In the genomic region with DNA sequence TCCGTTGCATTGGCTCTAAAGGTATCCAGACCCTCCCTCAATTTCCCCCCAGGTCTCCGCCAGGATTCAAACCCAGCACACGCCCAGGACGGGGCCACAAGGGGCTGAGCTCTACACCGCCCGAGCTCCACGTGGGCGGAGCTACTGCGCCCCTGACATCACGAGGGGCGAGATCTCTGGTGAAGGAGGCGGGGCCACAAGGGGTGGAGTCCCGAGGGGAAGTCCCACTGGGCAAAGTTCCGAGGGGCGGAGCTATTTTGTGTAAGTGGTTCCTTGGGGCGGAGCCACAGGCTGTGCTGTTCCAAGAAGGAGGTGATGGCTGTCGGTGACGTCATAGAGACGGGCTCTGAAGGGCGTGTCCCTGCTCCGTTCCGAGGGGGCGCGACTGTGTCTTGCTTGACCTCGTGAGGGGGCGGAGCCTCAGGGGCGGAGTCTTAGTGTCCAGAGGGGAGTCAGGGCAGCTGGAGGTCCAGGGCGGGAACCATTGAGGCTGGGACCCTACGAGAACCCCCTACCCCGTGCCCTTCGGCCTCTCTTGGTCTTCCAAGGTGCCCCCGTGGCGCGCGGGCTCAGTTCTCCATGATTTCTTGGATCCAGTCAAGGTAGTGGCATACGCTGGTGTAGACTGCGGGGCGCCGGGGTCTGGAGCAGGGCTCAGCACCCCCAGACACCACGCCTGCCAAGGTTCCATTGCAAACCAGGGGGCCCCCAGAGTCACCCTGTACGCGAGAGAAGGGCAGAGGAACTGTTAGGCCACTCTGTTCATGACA, we compare ENCODE assay signal across 12 cellular contexts. TPM values are rescaled to one million over a fixed set of nuclear protein-coding genes. Genes with fewer than 3 reads are reported as not detected.
DNase-seq lines count a peak whose midpoint lies in the region; ATAC-seq lines count a peak whose summit lies in the region.
"Had no signal": no experiment of that assay in that cellular context is flagged by ENCODE, and none has a peak within 500 bp of the region (broad histone marks: within the 10 kb centered on the region; RNA-seq: fewer than 3 reads in every experiment).

No MANE protein-coding gene starts in this region.

- peaks cover 4% of the 10 kb centered on the region for H3K4me1 Mint-ChIP-seq in activated T-cell treated with anti-CD3 and anti-CD28 coated beads, Interleukin-2, amount 50 U/mL, for 24 hours (ENCODE audit: low read depth)

- peak; percentile 25 for DNase-seq in activated T-cell treated with anti-CD3 and anti-CD28 coated beads for 48 hours (ENCODE audit: low read depth)
- no peak for DNase-seq in activated T-cell treated with anti-CD3 and anti-CD28 coated beads, Interleukin-2, amount 50 U/mL, for 24 hours
- peak; percentile 9 for DNase-seq in NCI-H774 (lab: John Stamatoyannopoulos, UW)
- DNase-seq in stimulated activated CD8-positive, alpha-beta memory T cell treated with anti-CD3 and anti-CD28 coated beads, Interleukin-7, amount 100 ng/mL, for 48 hours (ENCODE audit: extremely low read depth in 1 of 2, low read depth in 1 of 2) = peak; percentile 11 to 25
- DNase-seq in NCI-H2171 treated with DMSO at 0.1 percent for 48 hours (lab: John Stamatoyannopoulos, UW) = no peak
- no peak for DNase-seq in SIG-M5 (lab: John Stamatoyannopoulos, UW)
- DNase-seq in NCI-H345 (lab: John Stamatoyannopoulos, UW) = no peak
- DNase-seq: NCI-H1105 had no signal

- no peak overlapping the region for H3K27ac Mint-ChIP-seq in activated T-cell treated with anti-CD3 and anti-CD28 coated beads, Interleukin-2, amount 50 U/mL, for 24 hours

- H3K36me3 Mint-ChIP-seq in activated T-cell treated with anti-CD3 and anti-CD28 coated beads, Interleukin-2, amount 50 U/mL, for 24 hours (ENCODE audit: low read depth) = no peaks in the 10 kb centered on the region

- H3K9me3 Mint-ChIP-seq in activated T-cell treated with anti-CD3 and anti-CD28 coated beads, Interleukin-2, amount 50 U/mL, for 24 hours = no peaks in the 10 kb centered on the region

- peak; percentile 85 for ATAC-seq in esophagus mucosa

- H3K27me3 Mint-ChIP-seq in activated T-cell treated with anti-CD3 and anti-CD28 coated beads, Interleukin-2, amount 50 U/mL, for 24 hours = peaks cover 70% of the 10 kb centered on the region

- no peak overlapping the region for H3K4me3 Mint-ChIP-seq in activated T-cell treated with anti-CD3 and anti-CD28 coated beads, Interleukin-2, amount 50 U/mL, for 24 hours

RNA-seq across cellular contexts. Expression of gene KLK8, which starts 1.3 kb away (rescaled TPM):
- 418 TPM for total RNA-seq in esophagus mucosa
- total RNA-seq: fibroblast of lung, pancreas, thoracic aorta had no signal

RNA-seq across cellular contexts. Expression of gene KLK10, which starts 16.8 kb away (rescaled TPM):
- 225 TPM for total RNA-seq in esophagus mucosa
- total RNA-seq: fibroblast of lung, thoracic aorta had no signal

RNA-seq across cellular contexts. Expression of gene KLK7, which starts 19.0 kb away (rescaled TPM):
- 146 TPM for total RNA-seq in esophagus mucosa
- total RNA-seq: fibroblast of lung, pancreas, thoracic aorta had no signal

RNA-seq across cellular contexts. Expression of gene KLK11, which starts 23.7 kb away (rescaled TPM):
- 209 TPM for total RNA-seq in esophagus mucosa
- total RNA-seq: fibroblast of lung had no signal

RNA-seq across cellular contexts. Expression of gene KLK12, which starts 32.1 kb away (rescaled TPM):
- total RNA-seq in esophagus mucosa = 153 TPM
- total RNA-seq: fibroblast of lung, pancreas, thoracic aorta had no signal

Comparison
In these comparisons a context has a peak if more than half of its experiments do, and no peak if none do; other contexts are left out.
1. DNase-seq: peak in activated T-cell treated with anti-CD3 and anti-CD28 coated beads for 48 hours (single experiment), NCI-H774 (single experiment) and stimulated activated CD8-positive, alpha-beta memory T cell treated with anti-CD3 and anti-CD28 coated beads, Interleukin-7, amount 100 ng/mL, for 48 hours (2 of 2); none in activated T-cell treated with anti-CD3 and anti-CD28 coated beads, Interleukin-2, amount 50 U/mL, for 24 hours (single experiment), NCI-H2171 treated with DMSO at 0.1 percent for 48 hours (single experiment), SIG-M5 (single experiment) and NCI-H345 (single experiment).